Comparison of ENCODE assay signal across 1 cellular context in the genomic region with DNA sequence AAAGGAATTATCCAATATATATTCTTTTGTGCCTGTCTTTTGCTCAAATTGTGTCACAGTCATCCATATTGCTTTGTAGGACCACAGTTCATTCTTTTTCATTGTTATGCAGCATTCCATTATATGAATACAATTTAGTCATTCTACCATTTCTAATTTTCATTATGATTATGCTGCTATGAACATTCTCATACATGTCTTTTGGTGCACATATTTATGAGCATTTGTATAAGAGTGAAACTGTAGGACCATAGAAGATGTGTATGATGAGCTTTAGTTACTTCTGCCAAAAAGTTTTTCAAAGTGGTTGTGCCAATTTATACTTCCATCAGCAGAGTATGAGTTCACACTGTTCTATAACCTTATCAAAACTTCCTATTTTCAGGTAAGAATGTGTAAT.
TF ChIP-seq lines count a peak whose summit lies in the region.

No MANE protein-coding gene starts in this region.

TF ChIP-seq in GM12878, 131 proteins besides CTCF, POLR2A, EP300 and RAD21:
- no peak for TF ChIP-seq TAF1 (IDR thresholded peaks at IDR 0.05; ENCODE audit: borderline replicate concordance, low read depth, low read length)
- TF ChIP-seq, protein P1, sequence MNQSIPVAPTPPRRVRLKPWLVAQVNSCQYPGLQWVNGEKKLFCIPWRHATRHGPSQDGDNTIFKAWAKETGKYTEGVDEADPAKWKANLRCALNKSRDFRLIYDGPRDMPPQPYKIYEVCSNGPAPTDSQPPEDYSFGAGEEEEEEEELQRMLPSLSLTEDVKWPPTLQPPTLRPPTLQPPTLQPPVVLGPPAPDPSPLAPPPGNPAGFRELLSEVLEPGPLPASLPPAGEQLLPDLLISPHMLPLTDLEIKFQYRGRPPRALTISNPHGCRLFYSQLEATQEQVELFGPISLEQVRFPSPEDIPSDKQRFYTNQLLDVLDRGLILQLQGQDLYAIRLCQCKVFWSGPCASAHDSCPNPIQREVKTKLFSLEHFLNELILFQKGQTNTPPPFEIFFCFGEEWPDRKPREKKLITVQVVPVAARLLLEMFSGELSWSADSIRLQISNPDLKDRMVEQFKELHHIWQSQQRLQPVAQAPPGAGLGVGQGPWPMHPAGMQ (IDR thresholded peaks at IDR 0.05; ENCODE audit: borderline replicate concordance): no peak
- no peak for TF ChIP-seq RAD51 (IDR thresholded peaks at IDR 0.05)
- TF ChIP-seq POLR2AphosphoS5 (IDR thresholded peaks at IDR 0.05; ENCODE audit: low read length): no peak
- TF ChIP-seq FOXM1 (IDR thresholded peaks at IDR 0.05; ENCODE audit: low read depth, low read length): no peak
- TF ChIP-seq HCFC1 (IDR thresholded peaks at IDR 0.05; ENCODE audit: low read length): no peak
